ENCODE assay signal across 9 cellular contexts in the genomic region with DNA sequence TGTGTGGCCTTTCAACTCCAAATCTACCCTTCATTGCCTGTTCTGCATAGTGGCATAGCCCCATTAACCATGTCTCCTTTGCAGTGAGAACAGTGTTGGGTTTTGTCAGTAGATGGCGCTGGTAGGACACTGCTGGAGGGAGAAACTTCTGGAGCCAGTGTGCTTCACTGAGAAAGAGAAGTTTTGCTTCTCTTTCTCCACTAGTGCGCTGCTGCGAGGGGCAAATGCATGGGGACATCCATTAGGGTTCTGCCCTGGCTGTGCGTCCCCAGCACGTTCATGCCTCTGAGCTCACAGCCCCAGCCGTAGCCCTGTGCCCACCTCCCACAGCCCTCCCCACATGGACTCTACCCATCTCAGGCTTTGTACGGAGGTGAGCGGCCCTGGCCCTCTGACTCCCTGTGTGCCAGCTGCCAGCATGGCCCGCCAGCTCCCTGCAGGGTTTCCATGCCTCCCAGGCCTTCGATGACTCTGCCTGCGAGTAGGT. TPM values are rescaled to one million over a fixed set of nuclear protein-coding genes. Genes with fewer than 3 reads are reported as not detected.
DNase-seq lines count a peak whose midpoint lies in the region; ATAC-seq and TF ChIP-seq lines count a peak whose summit lies in the region.
"Had no signal": no experiment of that assay in that cellular context is flagged by ENCODE, and none has a peak within 500 bp of the region (broad histone marks: within the 10 kb centered on the region; RNA-seq: fewer than 3 reads in every experiment).

No MANE protein-coding gene starts in this region.

- intact Hi-C loops in CD8-positive, alpha-beta T cell (cut with DNase I, micrococcal nuclease): loop anchor here (1.0 to 5.0 kb wide), 7 partner anchors 57 to 510 kb away; no protein-coding TSS in a partner anchor

- CTCF ChIA-PET in CD8-positive, alpha-beta T cell (lab: Charles Lee): interaction anchor here (0.7 to 5.3 kb wide), 18 partner anchors 11 to 339 kb away, joined by 3 to 26 read pairs (median 4); no protein-coding TSS in a partner anchor
- CTCF ChIA-PET in activated CD4-positive, alpha-beta memory T cell treated with anti-CD3 and anti-CD28 coated beads, Interleukin-2, amount 10 ng/mL, durations not matched to agents 7 days and 5 days (lab: Charles Lee): interaction anchor here (0.6 to 1.5 kb wide), 4 partner anchors 72 to 341 kb away, joined by 3 to 6 read pairs (median 4); no protein-coding TSS in a partner anchor

- no peaks in the 10 kb centered on the region for H3K4me1 Mint-ChIP-seq in CD8-positive, alpha-beta T cell (ENCODE audit: low read depth)
- H3K4me1 Mint-ChIP-seq in activated CD4-positive, alpha-beta memory T cell treated with anti-CD3 and anti-CD28 coated beads, Interleukin-2, amount 10 ng/mL, durations not matched to agents 7 days and 5 days: no peaks in the 10 kb centered on the region
- H3K4me1 Mint-ChIP-seq: IgD-negative memory B cell had no signal

- ATAC-seq in CD8-positive, alpha-beta T cell: peak; percentile 95
- peak; percentile 52 for ATAC-seq in HG03103 (IDR thresholded peaks at IDR 0.05; ENCODE audit: low read depth, unreplicated experiment)
- ATAC-seq in HG03432 (IDR thresholded peaks at IDR 0.05; ENCODE audit: unreplicated experiment): no peak

- H3K27ac ChIP-seq in CD8-positive, alpha-beta T cell (ENCODE audit: low read depth, low read length): no peak overlapping the region
- no peak overlapping the region for H3K27ac ChIP-seq in effector memory CD4-positive, alpha-beta T cell (ENCODE audit: insufficient read depth, low read length, poor library complexity, severe bottlenecking)

- H3K4me3 Mint-ChIP-seq in CD8-positive, alpha-beta T cell: no peak overlapping the region
- no peak overlapping the region for H3K4me3 Mint-ChIP-seq in activated CD4-positive, alpha-beta memory T cell treated with anti-CD3 and anti-CD28 coated beads, Interleukin-2, amount 10 ng/mL, durations not matched to agents 7 days and 5 days
- H3K4me3 Mint-ChIP-seq: IgD-negative memory B cell had no signal

- no peak overlapping the region for H3K4me3 ChIP-seq in CD8-positive, alpha-beta T cell (ENCODE audit: low read depth, low read length)
- H3K4me3 ChIP-seq in effector memory CD4-positive, alpha-beta T cell (ENCODE audit: insufficient read depth, low read depth, low read length, poor library complexity, severe bottlenecking): no peak overlapping the region

- TF ChIP-seq CTCF in CD8-positive, alpha-beta T cell (IDR thresholded peaks at IDR 0.05): peak; percentile 82

- no peaks in the 10 kb centered on the region for H3K9me3 ChIP-seq in CD8-positive, alpha-beta T cell (ENCODE audit: low read length)
- H3K9me3 ChIP-seq in effector memory CD4-positive, alpha-beta T cell (ENCODE audit: control insufficient read depth, low read length): no peaks in the 10 kb centered on the region

- POLR2A ChIA-PET in CD8-positive, alpha-beta T cell (lab: Charles Lee): no interaction called here
- POLR2A ChIA-PET in activated CD4-positive, alpha-beta memory T cell treated with anti-CD3 and anti-CD28 coated beads, Interleukin-2, amount 10 ng/mL, durations not matched to agents 7 days and 5 days (lab: Charles Lee): no interaction called here

- H3K36me3 Mint-ChIP-seq in CD8-positive, alpha-beta T cell: no peaks in the 10 kb centered on the region
- H3K36me3 Mint-ChIP-seq in activated CD4-positive, alpha-beta memory T cell treated with anti-CD3 and anti-CD28 coated beads, Interleukin-2, amount 10 ng/mL, durations not matched to agents 7 days and 5 days (ENCODE audit: low read depth): no peaks in the 10 kb centered on the region
- H3K36me3 Mint-ChIP-seq: IgD-negative memory B cell had no signal

- no peaks in the 10 kb centered on the region for H3K4me1 ChIP-seq in CD8-positive, alpha-beta T cell (ENCODE audit: insufficient read depth, low read length)
- H3K4me1 ChIP-seq in effector memory CD4-positive, alpha-beta T cell (ENCODE audit: control insufficient read depth, insufficient read depth, low read length, poor library complexity, severe bottlenecking): no peaks in the 10 kb centered on the region

- no peaks in the 10 kb centered on the region for H3K27me3 Mint-ChIP-seq in CD8-positive, alpha-beta T cell (ENCODE audit: low read depth)
- H3K27me3 Mint-ChIP-seq in activated CD4-positive, alpha-beta memory T cell treated with anti-CD3 and anti-CD28 coated beads, Interleukin-2, amount 10 ng/mL, durations not matched to agents 7 days and 5 days: peaks cover 7% of the 10 kb centered on the region

- H3K36me3 ChIP-seq in CD8-positive, alpha-beta T cell (ENCODE audit: insufficient read depth, low read length): no peaks in the 10 kb centered on the region
- H3K36me3 ChIP-seq in effector memory CD4-positive, alpha-beta T cell (ENCODE audit: control insufficient read depth, insufficient read depth, low read length): no peaks in the 10 kb centered on the region

- H3K27ac Mint-ChIP-seq in CD8-positive, alpha-beta T cell: no peak overlapping the region
- no peak overlapping the region for H3K27ac Mint-ChIP-seq in activated CD4-positive, alpha-beta memory T cell treated with anti-CD3 and anti-CD28 coated beads, Interleukin-2, amount 10 ng/mL, durations not matched to agents 7 days and 5 days
- H3K27ac Mint-ChIP-seq: IgD-negative memory B cell had no signal

- no peaks in the 10 kb centered on the region for H3K9me3 Mint-ChIP-seq in CD8-positive, alpha-beta T cell
- H3K9me3 Mint-ChIP-seq in activated CD4-positive, alpha-beta memory T cell treated with anti-CD3 and anti-CD28 coated beads, Interleukin-2, amount 10 ng/mL, durations not matched to agents 7 days and 5 days: no peaks in the 10 kb centered on the region
- H3K9me3 Mint-ChIP-seq: IgD-negative memory B cell had no signal

- DNase-seq in CD8-positive, alpha-beta T cell: peak; percentile 44 to 78 (median 67)
- DNase-seq in NCI-H82 (lab: John Stamatoyannopoulos, UW) (peak; percentile 79), mesenteric fat pad (ENCODE audit: low spot score) (peak; percentile 74)
- peak; percentile 77 for DNase-seq in activated CD4-positive, alpha-beta memory T cell treated with anti-CD3 and anti-CD28 coated beads, Interleukin-2, amount 10 ng/mL, durations not matched to agents 7 days and 5 days
- DNase-seq in effector memory CD4-positive, alpha-beta T cell: peak; percentile 34 to 55 (median 35)
- DNase-seq in stimulated activated CD8-positive, alpha-beta memory T cell treated with anti-CD3 and anti-CD28 coated beads, Interleukin-4, amount 100 ng/mL, for 4 hours (ENCODE audit: low read depth in 2 of 2, low spot score in 1 of 2): peak; percentile 36 to 47

- no peaks in the 10 kb centered on the region for H3K27me3 ChIP-seq in CD8-positive, alpha-beta T cell (ENCODE audit: insufficient read depth, low read length)
- no peaks in the 10 kb centered on the region for H3K27me3 ChIP-seq in effector memory CD4-positive, alpha-beta T cell (replicated peaks; ENCODE audit: control insufficient read depth, insufficient read depth, low read length, poor library complexity, severe bottlenecking)

RNA-seq across cellular contexts. Expression of a gene that starts 53.1 kb away (rescaled TPM):
- total RNA-seq in CD8-positive, alpha-beta T cell: under 1 TPM; 0.64 to 0.68 TPM
- 1 to 10 TPM; 5.6 to 6.1 TPM for total RNA-seq in activated CD4-positive, alpha-beta memory T cell treated with anti-CD3 and anti-CD28 coated beads, Interleukin-2, amount 10 ng/mL, durations not matched to agents 7 days and 5 days
- total RNA-seq in mesenteric fat pad: 1.2 TPM
